Comparison of ENCODE assay signal across 8 cellular contexts in genomic region chr14:103057028-103057371, GRCh38. TPM values are rescaled to one million over a fixed set of nuclear protein-coding genes. Genes with fewer than 3 reads are reported as not detected.
DNase-seq lines count a peak whose midpoint lies in the region; ATAC-seq and TF ChIP-seq lines count a peak whose summit lies in the region.

No MANE protein-coding gene starts in this region.

- DNase-seq in GM12865 (ENCODE audit: low read depth) (no peak), colonic mucosa (no peak), mesothelial cell of epicardium (ENCODE audit: low spot score in 2 of 2, unreplicated experiment in 2 of 2) (peak in 1 of 2 experiments; percentile 54), activated gamma-delta T cell treated with Interleukin-2 at 50 U/mL for 16 hours (no peak), foreskin melanocyte (no peak), NCI-H2107 (lab: John Stamatoyannopoulos, UW) (no peak), T-helper 9 cell (no peak)

- H3K4me1 Mint-ChIP-seq in mesothelial cell of epicardium, result peaks cover 35% of the 10 kb centered on the region

- H3K9me3 Mint-ChIP-seq in mesothelial cell of epicardium, result no peaks in the 10 kb centered on the region

- H3K4me3 ChIP-seq in GM12865 (ENCODE audit: low read depth, low read length) (peak overlapping the region; percentile 58), colonic mucosa (peak overlapping the region; percentile 93)

- H3K4me3 Mint-ChIP-seq in mesothelial cell of epicardium, result peak overlapping the region; percentile 84

- no peaks in the 10 kb centered on the region for H3K9me3 ChIP-seq in colonic mucosa

- intact Hi-C loops in colonic mucosa (cut with DNase I), result no loop called here

- ATAC-seq in HG03469 (IDR thresholded peaks at IDR 0.05; ENCODE audit: unreplicated experiment), result peak; percentile 21

- H3K27ac Mint-ChIP-seq in mesothelial cell of epicardium, result no peak overlapping the region

- H3K4me1 ChIP-seq in colonic mucosa, result peaks cover 4% of the 10 kb centered on the region

- no peaks in the 10 kb centered on the region for H3K36me3 ChIP-seq in colonic mucosa

- H3K9ac ChIP-seq in colonic mucosa (ENCODE audit: low read depth in 2 of 2, low read length in 2 of 2), result peak overlapping the region; percentile 61 to 91

- H3K36me3 Mint-ChIP-seq in mesothelial cell of epicardium, result no peaks in the 10 kb centered on the region

- H3K27me3 Mint-ChIP-seq in mesothelial cell of epicardium (ENCODE audit: low read depth), result no peaks in the 10 kb centered on the region

- H3K27me3 ChIP-seq in colonic mucosa, result no peaks in the 10 kb centered on the region

- peak overlapping the region; percentile 94 for H3K27ac ChIP-seq in colonic mucosa

- no peak for TF ChIP-seq CTCF in GM12865 (IDR thresholded peaks at IDR 0.05; ENCODE audit: insufficient read depth, low read depth, low read length, missing control alignments)
- no peak for TF ChIP-seq CTCF in colonic mucosa (IDR thresholded peaks at IDR 0.05)
- no peak for TF ChIP-seq CTCF in mesothelial cell of epicardium (IDR thresholded peaks at IDR 0.05; ENCODE audit: unreplicated experiment)

RNA-seq across cellular contexts. Expression of gene CDC42BPB, which starts 0.3 kb away (rescaled TPM):
- 10 to 100 TPM; 67.9 to 83.8 TPM for total RNA-seq in colonic mucosa
- total RNA-seq in mesothelial cell of epicardium, result 92.9 to 103 TPM (median 99.4 TPM) in 3 replicates

RNA-seq across cellular contexts. Expression of gene LBHD2, which starts 27.0 kb away (rescaled TPM):
- total RNA-seq in colonic mucosa (not detected), mesothelial cell of epicardium (not detected in 3 replicates)

RNA-seq across cellular contexts. Expression of gene EXOC3L4, which starts 37.5 kb away (rescaled TPM):
- 10 to 100 TPM; 11.3 to 15.6 TPM for total RNA-seq in colonic mucosa
- total RNA-seq in mesothelial cell of epicardium, result 0.18 TPM in 1 of 3 replicates, not detected in the others

Comparison
In these comparisons a context has a peak if more than half of its experiments do, and no peak if none do; other contexts are left out.
1. RNA of gene EXOC3L4, which starts 37.5 kb away (total RNA-seq): 11.3 to 15.6 TPM in colonic mucosa; 0.18 TPM in mesothelial cell of epicardium; every median in the first group is over 10 times any median in the second.